ENCODE assay signal across 14 cellular contexts in genomic region chr3:188554404-188554803, GRCh38.
DNase-seq lines count a peak whose midpoint lies in the region; ATAC-seq and TF ChIP-seq lines count a peak whose summit lies in the region.
"Had no signal": no experiment of that assay in that cellular context is flagged by ENCODE, and none has a peak within 500 bp of the region (broad histone marks: within the 10 kb centered on the region; RNA-seq: fewer than 3 reads in every experiment).

No MANE protein-coding gene starts in this region.

- no peak for ATAC-seq in GM19395 (IDR thresholded peaks at IDR 0.05; ENCODE audit: unreplicated experiment)
- ATAC-seq in GM19467 (IDR thresholded peaks at IDR 0.05; ENCODE audit: unreplicated experiment), result no peak

- no peaks in the 10 kb centered on the region for H3K9me3 ChIP-seq in MG63
- H3K9me3 ChIP-seq: ovary, upper lobe of left lung had no signal

- TF ChIP-seq CTCF in fibroblast of mammary gland (conservative IDR thresholded peaks at IDR 0.05; ENCODE audit: control insufficient read depth, insufficient read depth, low read depth, low read length), result no peak
- no peak for TF ChIP-seq CTCF in retinal pigment epithelial cell (conservative IDR thresholded peaks at IDR 0.05; ENCODE audit: low read depth, low read length)

- DNase-seq in EL (peak; percentile 25), MG63 (peak; percentile 47), fibroblast of mammary gland (ENCODE audit: low read depth) (peak; percentile 77), retinal pigment epithelial cell (ENCODE audit: low read depth) (peak; percentile 17), erythroblast (lab: John Stamatoyannopoulos, UW) (no peak)
- DNase-seq: GOT3, kidney glomerular epithelial cell, NCI-H146, NCI-H2227 treated with DMSO at 0.1 percent for 48 hours, ovary, upper lobe of left lung had no signal

- H3K4me3 ChIP-seq in MG63 (no peak overlapping the region), fibroblast of mammary gland (ENCODE audit: control insufficient read depth, low read depth, low read length) (no peak overlapping the region), retinal pigment epithelial cell (ENCODE audit: low read length) (no peak overlapping the region)
- H3K4me3 ChIP-seq: hepatocyte, ovary, upper lobe of left lung had no signal

- no peak for TF ChIP-seq POLR2A in erythroblast (IDR thresholded peaks at IDR 0.05; ENCODE audit: low read length)

- no peaks in the 10 kb centered on the region for H3K36me3 ChIP-seq in MG63
- H3K36me3 ChIP-seq: ovary, upper lobe of left lung had no signal

- H3K27me3 ChIP-seq in MG63, result no peaks in the 10 kb centered on the region
- H3K27me3 ChIP-seq: hepatocyte, ovary, upper lobe of left lung had no signal

Comparison
In these comparisons a context has a peak if more than half of its experiments do, and no peak if none do; other contexts are left out.
1. DNase-seq: peak in EL (single experiment), MG63 (single experiment), fibroblast of mammary gland (single experiment) and retinal pigment epithelial cell (single experiment); none in erythroblast (0 of 2).